ENCODE assay signal across 15 cellular contexts in the genomic region with DNA sequence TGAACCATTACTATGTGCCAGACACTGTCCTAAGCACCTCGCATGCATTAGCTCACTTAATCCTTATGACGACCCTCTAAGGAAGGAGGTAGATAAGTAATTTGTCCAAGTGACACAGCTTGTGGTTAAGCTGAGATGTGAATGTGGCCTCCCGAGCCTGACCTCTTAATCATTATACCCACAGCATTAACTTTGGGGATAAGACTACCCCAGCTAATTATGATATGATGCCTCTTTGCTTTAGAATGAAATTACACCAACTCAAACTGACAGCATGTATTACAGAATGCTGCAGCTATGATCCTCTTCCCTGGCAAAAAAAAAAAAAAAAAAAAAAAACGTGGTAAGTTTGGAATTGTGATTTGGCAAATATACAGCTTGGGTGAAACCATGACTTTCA. TPM values are rescaled to one million over a fixed set of nuclear protein-coding genes. Genes with fewer than 3 reads are reported as not detected.
DNase-seq lines count a peak whose midpoint lies in the region; ATAC-seq and TF ChIP-seq lines count a peak whose summit lies in the region.
"Had no signal": no experiment of that assay in that cellular context is flagged by ENCODE, and none has a peak within 500 bp of the region (broad histone marks: within the 10 kb centered on the region; RNA-seq: fewer than 3 reads in every experiment).

No MANE protein-coding gene starts in this region.

- H3K27me3 Mint-ChIP-seq in T-helper 2 cell treated with Interferon-gamma antibody and Interleukin-4, amounts not matched to agents 5 μg/mL and 100 μg/mL, for 36 hours (ENCODE audit: low read depth): no peaks in the 10 kb centered on the region
- H3K27me3 Mint-ChIP-seq: activated CD4-positive, alpha-beta T cell treated with anti-CD3 and anti-CD28 coated beads, Interleukin-2, amount 10 ng/mL, durations not matched to agents 24 days and 14 days; activated T-cell treated with anti-CD3 and anti-CD28 coated beads, Interleukin-2, amount 50 U/mL, for 24 hours had no signal

- H3K9me3 ChIP-seq in mammary epithelial cell (replicated peaks; ENCODE audit: insufficient read depth, low read length): no peaks in the 10 kb centered on the region
- H3K9me3 ChIP-seq: left lung had no signal

- no peak overlapping the region for H2AFZ ChIP-seq in mammary epithelial cell (ENCODE audit: low read depth, low read length)

- no peaks in the 10 kb centered on the region for H4K20me1 ChIP-seq in mammary epithelial cell (ENCODE audit: insufficient read depth, low read length)

- H3K9me3 Mint-ChIP-seq in stimulated activated effector memory CD8-positive, alpha-beta T cell treated with anti-CD3 and anti-CD28 coated beads, Interleukin-12 subunit alpha, Interleukin-12 subunit beta, amount 100 ng/mL, for 72 hours: peaks cover 6% of the 10 kb centered on the region
- no peaks in the 10 kb centered on the region for H3K9me3 Mint-ChIP-seq in T-helper 2 cell treated with Interferon-gamma antibody and Interleukin-4, amounts not matched to agents 5 μg/mL and 100 μg/mL, for 36 hours
- H3K9me3 Mint-ChIP-seq: activated CD4-positive, alpha-beta T cell treated with anti-CD3 and anti-CD28 coated beads, Interleukin-2, amount 10 ng/mL, durations not matched to agents 24 days and 14 days; activated T-cell treated with anti-CD3 and anti-CD28 coated beads, Interleukin-2, amount 50 U/mL, for 24 hours had no signal

- H3K36me3 ChIP-seq in mammary epithelial cell (ENCODE audit: insufficient read depth, low read length) (no peaks in the 10 kb centered on the region), H7 (replicated peaks; ENCODE audit: control insufficient read depth, insufficient read depth, low read length) (no peaks in the 10 kb centered on the region)
- H3K36me3 ChIP-seq: left lung had no signal

- H3K4me3 Mint-ChIP-seq in stimulated activated effector memory CD8-positive, alpha-beta T cell treated with anti-CD3 and anti-CD28 coated beads, Interleukin-12 subunit alpha, Interleukin-12 subunit beta, amount 100 ng/mL, for 72 hours: no peak overlapping the region
- H3K4me3 Mint-ChIP-seq in T-helper 2 cell treated with Interferon-gamma antibody and Interleukin-4, amounts not matched to agents 5 μg/mL and 100 μg/mL, for 36 hours: no peak overlapping the region
- H3K4me3 Mint-ChIP-seq: activated CD4-positive, alpha-beta T cell treated with anti-CD3 and anti-CD28 coated beads, Interleukin-2, amount 10 ng/mL, durations not matched to agents 24 days and 14 days; activated naive CD8-positive, alpha-beta T cell treated with anti-CD3 and anti-CD28 coated beads, Interleukin-2, amount 10 ng/mL, durations not matched to agents 7 days and 5 days; activated T-cell treated with anti-CD3 and anti-CD28 coated beads, Interleukin-2, amount 50 U/mL, for 24 hours; naive B cell had no signal

- no peak for ATAC-seq in stimulated activated effector memory CD8-positive, alpha-beta T cell treated with anti-CD3 and anti-CD28 coated beads, Interleukin-12 subunit alpha, Interleukin-12 subunit beta, amount 100 ng/mL, for 72 hours
- no peak for ATAC-seq in GM21360 (IDR thresholded peaks at IDR 0.05; ENCODE audit: unreplicated experiment)

- H3K4me2 ChIP-seq in mammary epithelial cell (ENCODE audit: insufficient read depth, low read depth, low read length): peak overlapping the region; percentile 66

- no peak overlapping the region for H3K27ac Mint-ChIP-seq in stimulated activated effector memory CD8-positive, alpha-beta T cell treated with anti-CD3 and anti-CD28 coated beads, Interleukin-12 subunit alpha, Interleukin-12 subunit beta, amount 100 ng/mL, for 72 hours
- no peak overlapping the region for H3K27ac Mint-ChIP-seq in T-helper 2 cell treated with Interferon-gamma antibody and Interleukin-4, amounts not matched to agents 5 μg/mL and 100 μg/mL, for 36 hours
- H3K27ac Mint-ChIP-seq: activated CD4-positive, alpha-beta T cell treated with anti-CD3 and anti-CD28 coated beads, Interleukin-2, amount 10 ng/mL, durations not matched to agents 24 days and 14 days; activated naive CD8-positive, alpha-beta T cell treated with anti-CD3 and anti-CD28 coated beads, Interleukin-2, amount 10 ng/mL, durations not matched to agents 7 days and 5 days; activated T-cell treated with anti-CD3 and anti-CD28 coated beads, Interleukin-2, amount 50 U/mL, for 24 hours; naive B cell had no signal

- peak overlapping the region; percentile 46 for H3K9ac ChIP-seq in mammary epithelial cell (ENCODE audit: insufficient read depth, low read length)

- H3K4me1 Mint-ChIP-seq in stimulated activated effector memory CD8-positive, alpha-beta T cell treated with anti-CD3 and anti-CD28 coated beads, Interleukin-12 subunit alpha, Interleukin-12 subunit beta, amount 100 ng/mL, for 72 hours: no peaks in the 10 kb centered on the region
- no peaks in the 10 kb centered on the region for H3K4me1 Mint-ChIP-seq in T-helper 2 cell treated with Interferon-gamma antibody and Interleukin-4, amounts not matched to agents 5 μg/mL and 100 μg/mL, for 36 hours (ENCODE audit: low read depth)
- H3K4me1 Mint-ChIP-seq: activated CD4-positive, alpha-beta T cell treated with anti-CD3 and anti-CD28 coated beads, Interleukin-2, amount 10 ng/mL, durations not matched to agents 24 days and 14 days; activated naive CD8-positive, alpha-beta T cell treated with anti-CD3 and anti-CD28 coated beads, Interleukin-2, amount 10 ng/mL, durations not matched to agents 7 days and 5 days; naive B cell had no signal

- intact Hi-C loops in mammary epithelial cell (cut with micrococcal nuclease): loop anchor here (1.0 to 5.0 kb wide), 5 partner anchors 16 to 169 kb away; partner anchors contain the start of gene APBB2

- WGBS in mammary epithelial cell (ENCODE audit: low coverage, missing lambda C conversion rate): 32% methylated on average over 4 of the region's 4 CpGs

- CTCF ChIA-PET in mammary epithelial cell (lab: Charles Lee; ENCODE audit: low non-redundant PET): no interaction called here

- dilution Hi-C loops in mammary epithelial cell (cut with HindIII; ENCODE audit: low sequenced_read_pairs): no loop called here

- no peaks in the 10 kb centered on the region for H3K36me3 Mint-ChIP-seq in stimulated activated effector memory CD8-positive, alpha-beta T cell treated with anti-CD3 and anti-CD28 coated beads, Interleukin-12 subunit alpha, Interleukin-12 subunit beta, amount 100 ng/mL, for 72 hours
- H3K36me3 Mint-ChIP-seq in T-helper 2 cell treated with Interferon-gamma antibody and Interleukin-4, amounts not matched to agents 5 μg/mL and 100 μg/mL, for 36 hours (ENCODE audit: low read depth): no peaks in the 10 kb centered on the region
- H3K36me3 Mint-ChIP-seq: activated naive CD8-positive, alpha-beta T cell treated with anti-CD3 and anti-CD28 coated beads, Interleukin-2, amount 10 ng/mL, durations not matched to agents 7 days and 5 days; naive B cell had no signal

- H3K27me3 ChIP-seq in mammary epithelial cell (ENCODE audit: insufficient read depth, low read length): no peaks in the 10 kb centered on the region
- no peaks in the 10 kb centered on the region for H3K27me3 ChIP-seq in H7 (ENCODE audit: control insufficient read depth, insufficient read depth, low read length)
- H3K27me3 ChIP-seq: left lung had no signal

- H3K79me2 ChIP-seq in mammary epithelial cell (ENCODE audit: insufficient read depth, low read length): peaks cover 83% of the 10 kb centered on the region

- peak; percentile 51 for DNase-seq in AG10803 (ENCODE audit: low read depth)
- peak; percentile 83 for DNase-seq in M059J (ENCODE audit: low read depth)
- DNase-seq in mammary epithelial cell: no peak
- peak; percentile 79 for DNase-seq in kidney tubule cell (ENCODE audit: low spot score)
- no peak for DNase-seq in stimulated activated effector memory CD8-positive, alpha-beta T cell treated with anti-CD3 and anti-CD28 coated beads, Interleukin-12 subunit alpha, Interleukin-12 subunit beta, amount 100 ng/mL, for 72 hours (ENCODE audit: low spot score in 2 of 2)
- no peak for DNase-seq in T-helper 2 cell treated with Interferon-gamma antibody and Interleukin-4, amounts not matched to agents 5 μg/mL and 100 μg/mL, for 36 hours (ENCODE audit: low spot score)
- no peak for DNase-seq in H7
- DNase-seq: activated CD4-positive, alpha-beta T cell treated with anti-CD3 and anti-CD28 coated beads, Interleukin-2, amount 10 ng/mL, durations not matched to agents 24 days and 14 days; activated naive CD8-positive, alpha-beta T cell treated with anti-CD3 and anti-CD28 coated beads, Interleukin-2, amount 10 ng/mL, durations not matched to agents 7 days and 5 days; activated T-cell treated with anti-CD3 and anti-CD28 coated beads, Interleukin-2, amount 50 U/mL, for 24 hours; left lung; naive B cell; NCI-H2171; SHP77 had no signal

- no peak for TF ChIP-seq CTCF in AG10803 (conservative IDR thresholded peaks at IDR 0.05; ENCODE audit: low read length)
- TF ChIP-seq CTCF in mammary epithelial cell (conservative IDR thresholded peaks at IDR 0.05 in 1 of 2, IDR thresholded peaks at IDR 0.05 in 1 of 2; ENCODE audit: extremely low read depth in 1 of 2, insufficient read depth in 1 of 2, low read depth in 1 of 2, low read length in 2 of 2): no peak

- no TSS peak for BruUV-seq in mammary epithelial cell (replicated peaks; lab: Mats Ljungman, UMichigan)

- in situ Hi-C loops in mammary epithelial cell (cut with MboI; ENCODE audit: low sequenced_read_pairs in 2 of 2): no loop called here

- no peak overlapping the region for H3K4me3 ChIP-seq in AG10803 (ENCODE audit: low read length)
- H3K4me3 ChIP-seq in mammary epithelial cell (replicated peaks in 1 of 3; ENCODE audit: insufficient read depth in 1 of 3, low read depth in 2 of 3, low read length in 3 of 3): no peak overlapping the region
- H3K4me3 ChIP-seq in H7 (ENCODE audit: insufficient read depth, low read depth, low read length): no peak overlapping the region
- H3K4me3 ChIP-seq: left lung had no signal

- peak overlapping the region; percentile 88 for H3K27ac ChIP-seq in mammary epithelial cell (ENCODE audit: insufficient read depth, low read depth, low read length)

- H3K4me1 ChIP-seq in mammary epithelial cell (ENCODE audit: insufficient read depth, low read length): peaks cover 64% of the 10 kb centered on the region

RNA-seq across cellular contexts. Expression of gene APBB2, which starts 53.5 kb away (rescaled TPM):
- total RNA-seq in M059J (2014; rRNA removed; shearing (Covaris generic)): 44.7 and 81.9 TPM in 2 replicates
- 10 to 100 TPM; 75.8 to 81.7 TPM for total RNA-seq in mammary epithelial cell
- polyA plus RNA-seq in mammary epithelial cell: 60.8 TPM
- 74.3 TPM for polyA minus RNA-seq in mammary epithelial cell
- 33.4 and 33.9 TPM in 2 replicates for total RNA-seq in H7 (2014; rRNA removed; shearing (Covaris generic))

Comparison
In these comparisons a context has a peak if more than half of its experiments do, and no peak if none do; other contexts are left out.
1. DNase-seq: peak in AG10803 (single experiment), M059J (single experiment) and kidney tubule cell (single experiment); none in mammary epithelial cell (single experiment), stimulated activated effector memory CD8-positive, alpha-beta T cell treated with anti-CD3 and anti-CD28 coated beads, Interleukin-12 subunit alpha, Interleukin-12 subunit beta, amount 100 ng/mL, for 72 hours (0 of 2), T-helper 2 cell treated with Interferon-gamma antibody and Interleukin-4, amounts not matched to agents 5 μg/mL and 100 μg/mL, for 36 hours (single experiment) and H7 (single experiment).